Comparison of ENCODE assay signal across 13 cellular contexts in genomic region chr15:37045859-37046318, GRCh38. TPM values are rescaled to one million over a fixed set of nuclear protein-coding genes. Genes with fewer than 3 reads are reported as not detected.
DNase-seq lines count a peak whose midpoint lies in the region; ATAC-seq and TF ChIP-seq lines count a peak whose summit lies in the region.
"Had no signal": no experiment of that assay in that cellular context is flagged by ENCODE, and none has a peak within 500 bp of the region (broad histone marks: within the 10 kb centered on the region; RNA-seq: fewer than 3 reads in every experiment).

No MANE protein-coding gene starts in this region.

- no peak for TF ChIP-seq RAD21 in neural cell (conservative IDR thresholded peaks at IDR 0.05)

- H3K4me3 ChIP-seq in H7 (ENCODE audit: insufficient read depth, low read depth, low read length) (peak overlapping the region; percentile 16), neural cell (ENCODE audit: low read length) (peak overlapping the region; percentile 53)
- H3K4me3 ChIP-seq: PC-9, testis had no signal

- ATAC-seq in GM19035 (IDR thresholded peaks at IDR 0.05; ENCODE audit: unreplicated experiment) (no peak), GM19351 (IDR thresholded peaks at IDR 0.05; ENCODE audit: unreplicated experiment) (no peak)

- H3K27me3 Mint-ChIP-seq in glutamatergic neuron (ENCODE audit: unreplicated experiment), result peaks cover 2% of the 10 kb centered on the region

- H2AFZ ChIP-seq in neural cell (ENCODE audit: low read depth, low read length), result no peak overlapping the region
- H2AFZ ChIP-seq: PC-9 had no signal

- no peaks in the 10 kb centered on the region for H3K27me3 ChIP-seq in H7 (ENCODE audit: control insufficient read depth, insufficient read depth, low read length)
- no peaks in the 10 kb centered on the region for H3K27me3 ChIP-seq in neural cell (ENCODE audit: insufficient read depth, low read depth, low read length)
- H3K27me3 ChIP-seq: testis had no signal

- DNase-seq in H7, result peak; percentile 25
- peak; percentile 31 for DNase-seq in NCI-H510A (lab: John Stamatoyannopoulos, UW)
- DNase-seq in glutamatergic neuron, result peak; percentile 24
- DNase-seq in inferior parietal cortex (ENCODE audit: extremely low spot score), result no peak
- no peak for DNase-seq in HuH-7.5 (ENCODE audit: low spot score)
- DNase-seq: kidney glomerular epithelial cell, PC-9, testis had no signal

- H3F3A ChIP-seq in neural cell (ENCODE audit: insufficient read depth, low read length, poor library complexity, severe bottlenecking), result peaks cover 21% of the 10 kb centered on the region

- no peaks in the 10 kb centered on the region for H3K9me3 Mint-ChIP-seq in glutamatergic neuron (ENCODE audit: unreplicated experiment)

- peak overlapping the region; percentile 87 for H3K27ac Mint-ChIP-seq in glutamatergic neuron (ENCODE audit: unreplicated experiment)

- H3K27ac ChIP-seq in neural cell (ENCODE audit: low read length), result peak overlapping the region; percentile 58
- H3K27ac ChIP-seq: C4-2B, epithelial cell of prostate, PC-9, testis had no signal

- H3K36me3 ChIP-seq in H7 (replicated peaks; ENCODE audit: control insufficient read depth, insufficient read depth, low read length), result no peaks in the 10 kb centered on the region
- H3K36me3 ChIP-seq in neural cell (ENCODE audit: insufficient read depth, low read length), result peaks cover 25% of the 10 kb centered on the region

- peaks cover 95% of the 10 kb centered on the region for H3K79me2 ChIP-seq in neural cell (replicated peaks; ENCODE audit: insufficient read depth, low read length)

- peaks cover 89% of the 10 kb centered on the region for H4K20me1 ChIP-seq in neural cell (ENCODE audit: insufficient read depth)

- no peaks in the 10 kb centered on the region for H3K36me3 Mint-ChIP-seq in glutamatergic neuron (ENCODE audit: unreplicated experiment)

- no peak for TF ChIP-seq CTCF in glutamatergic neuron (IDR thresholded peaks at IDR 0.05; ENCODE audit: partially characterized antibody, unreplicated experiment)
- no peak for TF ChIP-seq CTCF in neural cell (IDR thresholded peaks at IDR 0.05; ENCODE audit: poor library complexity, severe bottlenecking)

- H3K4me2 ChIP-seq in neural cell (ENCODE audit: low read length), result peak overlapping the region; percentile 27
- H3K4me2 ChIP-seq: PC-9 had no signal

- no peaks in the 10 kb centered on the region for H3K9me3 ChIP-seq in neural cell (ENCODE audit: low read length)
- H3K9me3 ChIP-seq: testis had no signal

- peak overlapping the region; percentile 26 for H3K4me3 Mint-ChIP-seq in glutamatergic neuron (ENCODE audit: unreplicated experiment)

- H3K9ac ChIP-seq in neural cell (ENCODE audit: low read length), result peak overlapping the region; percentile 39

- no peak for TF ChIP-seq EP300 in neural cell (conservative IDR thresholded peaks at IDR 0.05; ENCODE audit: poor library complexity, severe bottlenecking)

- no peaks in the 10 kb centered on the region for H3K9me2 ChIP-seq in neural cell (ENCODE audit: insufficient read depth, low read length)

- H3K4me1 Mint-ChIP-seq in glutamatergic neuron (ENCODE audit: low read depth, unreplicated experiment), result peaks cover 26% of the 10 kb centered on the region

TF ChIP-seq in neural cell, 6 proteins besides CTCF, POLR2A, EP300 and RAD21:
- no peak for TF ChIP-seq SMC3 (conservative IDR thresholded peaks at IDR 0.05; ENCODE audit: poor library complexity)
- no peak for TF ChIP-seq MXI1 (conservative IDR thresholded peaks at IDR 0.05; ENCODE audit: poor library complexity, severe bottlenecking)

RNA-seq across cellular contexts. Expression of gene MEIS2, which starts 54.5 kb away (rescaled TPM):
- total RNA-seq in H7 (2014; rRNA removed; shearing (Covaris generic)), result 0.67 and 1.8 TPM in 2 replicates
- total RNA-seq in glutamatergic neuron (ENCODE audit: unreplicated experiment), result 6.0 TPM
- 825 and 939 TPM in 2 replicates for polyA plus RNA-seq in neural cell
- polyA minus RNA-seq in neural cell, result 1,509 and 1,681 TPM in 2 replicates

Comparison
In these comparisons a context has a peak if more than half of its experiments do, and no peak if none do; other contexts are left out.
1. DNase-seq: peak in H7 (single experiment), NCI-H510A (single experiment) and glutamatergic neuron (single experiment); none in inferior parietal cortex (single experiment) and HuH-7.5 (single experiment).